ENCODE assay signal across 1 cellular context in genomic region chr4:142446965-142447474, GRCh38.
TF ChIP-seq lines count a peak whose summit lies in the region.

No MANE protein-coding gene starts in this region.

TF ChIP-seq in GM23338, 12 proteins besides CTCF, POLR2A, EP300 and RAD21 (continued from another document):
- TF ChIP-seq ETS1 (IDR thresholded peaks at IDR 0.05) (no peak), EZH2phosphoT487 (IDR thresholded peaks at IDR 0.05; ENCODE audit: unreplicated experiment) (no peak), ZNF114 (CRISPR knock-in tag; IDR thresholded peaks at IDR 0.05) (no peak), EZH2 (IDR thresholded peaks at IDR 0.05; ENCODE audit: low read depth, unreplicated experiment) (no peak), POLR2AphosphoS5 (IDR thresholded peaks at IDR 0.05; ENCODE audit: low read depth) (no peak), NANOG (IDR thresholded peaks at IDR 0.05; ENCODE audit: borderline replicate concordance) (no peak), STAT1 (IDR thresholded peaks at IDR 0.05; ENCODE audit: unreplicated experiment) (no peak), ZNF462 (CRISPR knock-in tag; IDR thresholded peaks at IDR 0.05) (no peak)
